Comparison of ENCODE assay signal across 8 cellular contexts in genomic region chr1:54081306-54082270, GRCh38. TPM values are rescaled to one million over a fixed set of nuclear protein-coding genes. Genes with fewer than 3 reads are reported as not detected.
DNase-seq lines count a peak whose midpoint lies in the region; ATAC-seq and TF ChIP-seq lines count a peak whose summit lies in the region.

No MANE protein-coding gene starts in this region.

- H3K9me3 Mint-ChIP-seq in activated T-helper 1 cell treated with anti-CD3 and anti-CD28 coated beads, Interleukin-12 subunit alpha, Interleukin-12 subunit beta, Interleukin-2, Interleukin-4 antibody, amounts not matched to agents 30 ng/mL and 10 ng/mL and 1 ng/mL, durations not matched to agents 14 hours and 24 hours and 36 hours, result no peaks in the 10 kb centered on the region

- no peak overlapping the region for H3K4me3 ChIP-seq in Panc1 (ENCODE audit: low read depth in 2 of 2, low read length in 2 of 2)
- H3K4me3 ChIP-seq in upper lobe of right lung, result no peak overlapping the region

- no peak overlapping the region for H3K27ac Mint-ChIP-seq in activated T-helper 1 cell treated with anti-CD3 and anti-CD28 coated beads, Interleukin-12 subunit alpha, Interleukin-12 subunit beta, Interleukin-2, Interleukin-4 antibody, amounts not matched to agents 30 ng/mL and 10 ng/mL and 1 ng/mL, durations not matched to agents 14 hours and 24 hours and 36 hours

- DNase-seq in Right ventricle myocardium inferior (ENCODE audit: missing footprints) (no peak), cardiac septum (ENCODE audit: low spot score) (no peak), Panc1 (ENCODE audit: low read depth, low spot score) (peak; percentile 54), foreskin melanocyte (peak; percentile 51), posterior cingulate gyrus (peak in 7 of 10 donors; percentile 15 to 90 (median 56)), upper lobe of right lung (peak; percentile 80)
- DNase-seq in activated T-helper 1 cell treated with anti-CD3 and anti-CD28 coated beads, Interleukin-12 subunit alpha, Interleukin-12 subunit beta, Interleukin-2, Interleukin-4 antibody, amounts not matched to agents 30 ng/mL and 10 ng/mL and 1 ng/mL, durations not matched to agents 14 hours and 24 hours and 36 hours (ENCODE audit: low spot score), result peak; percentile 33

- CTCF ChIA-PET in Panc1 (lab: Charles Lee), result interaction anchor here (0.6 to 1.4 kb wide), 6 partner anchors 13 to 686 kb away, joined by 3 to 9 read pairs (median 4); no protein-coding TSS in a partner anchor

- H3K4me1 ChIP-seq in Panc1 (ENCODE audit: control insufficient read depth, insufficient read depth, low read length) (no peaks in the 10 kb centered on the region), upper lobe of right lung (no peaks in the 10 kb centered on the region)

- H3K9me3 ChIP-seq in Panc1 (ENCODE audit: control insufficient read depth, insufficient read depth, low read depth, low read length), result no peaks in the 10 kb centered on the region
- H3K9me3 ChIP-seq in upper lobe of right lung, result no peaks in the 10 kb centered on the region

- TF ChIP-seq CTCF in Panc1 (IDR thresholded peaks at IDR 0.05) (peak; percentile 89), upper lobe of right lung (IDR thresholded peaks at IDR 0.05) (peak; percentile 79)

- H3K27ac ChIP-seq in Panc1 (ENCODE audit: low read length), result no peak overlapping the region
- H3K27ac ChIP-seq in upper lobe of right lung, result no peak overlapping the region

- H3K4me1 Mint-ChIP-seq in activated T-helper 1 cell treated with anti-CD3 and anti-CD28 coated beads, Interleukin-12 subunit alpha, Interleukin-12 subunit beta, Interleukin-2, Interleukin-4 antibody, amounts not matched to agents 30 ng/mL and 10 ng/mL and 1 ng/mL, durations not matched to agents 14 hours and 24 hours and 36 hours (ENCODE audit: low read depth), result peaks cover 11% of the 10 kb centered on the region

- in situ Hi-C loops in Panc1 (cut with HindIII; ENCODE audit: low pct_unique_long_range_greater_than_20kb, low sequenced_read_pairs), result no loop called here

- ATAC-seq in Right ventricle myocardium inferior (peak; percentile 63), HG03442 (IDR thresholded peaks at IDR 0.05; ENCODE audit: unreplicated experiment) (peak; percentile 76), Panc1 (peak; percentile 99), upper lobe of right lung (peak; percentile 99)

- no TSS peak for BruUV-seq in Panc1 (replicated peaks; lab: Mats Ljungman, UMichigan)

- no peak overlapping the region for H3K4me3 Mint-ChIP-seq in activated T-helper 1 cell treated with anti-CD3 and anti-CD28 coated beads, Interleukin-12 subunit alpha, Interleukin-12 subunit beta, Interleukin-2, Interleukin-4 antibody, amounts not matched to agents 30 ng/mL and 10 ng/mL and 1 ng/mL, durations not matched to agents 14 hours and 24 hours and 36 hours

- intact Hi-C loops in Right ventricle myocardium inferior (cut with DNase I), result no loop called here
- intact Hi-C loops in cardiac septum (cut with DNase I), result no loop called here
- intact Hi-C loops in Panc1 (cut with micrococcal nuclease; ENCODE audit: unreplicated experiment), result no loop called here
- intact Hi-C loops in activated T-helper 1 cell treated with anti-CD3 and anti-CD28 coated beads, Interleukin-12 subunit alpha, Interleukin-12 subunit beta, Interleukin-2, Interleukin-4 antibody, amounts not matched to agents 30 ng/mL and 10 ng/mL and 1 ng/mL, durations not matched to agents 14 hours and 24 hours and 36 hours (cut with micrococcal nuclease), result loop anchor here (1.0 kb wide), 3 partner anchors 11 to 220 kb away; partner anchors contain the start of genes TCEANC2 and TMEM59
- intact Hi-C loops in posterior cingulate gyrus (cut with DNase I), result no loop called here
- intact Hi-C loops in upper lobe of right lung (cut with DNase I), result no loop called here

- POLR2A ChIA-PET in Panc1 (lab: Charles Lee), result no interaction called here

- no peaks in the 10 kb centered on the region for H3K27me3 ChIP-seq in Panc1 (ENCODE audit: control insufficient read depth, insufficient read depth, low read length)
- H3K27me3 ChIP-seq in upper lobe of right lung, result no peaks in the 10 kb centered on the region

- no peaks in the 10 kb centered on the region for H3K36me3 ChIP-seq in Panc1 (ENCODE audit: control insufficient read depth, insufficient read depth, low read length)
- H3K36me3 ChIP-seq in upper lobe of right lung, result no peaks in the 10 kb centered on the region

- H3K27me3 Mint-ChIP-seq in activated T-helper 1 cell treated with anti-CD3 and anti-CD28 coated beads, Interleukin-12 subunit alpha, Interleukin-12 subunit beta, Interleukin-2, Interleukin-4 antibody, amounts not matched to agents 30 ng/mL and 10 ng/mL and 1 ng/mL, durations not matched to agents 14 hours and 24 hours and 36 hours (ENCODE audit: insufficient read depth), result no peaks in the 10 kb centered on the region

- peaks cover 4% of the 10 kb centered on the region for H3K36me3 Mint-ChIP-seq in activated T-helper 1 cell treated with anti-CD3 and anti-CD28 coated beads, Interleukin-12 subunit alpha, Interleukin-12 subunit beta, Interleukin-2, Interleukin-4 antibody, amounts not matched to agents 30 ng/mL and 10 ng/mL and 1 ng/mL, durations not matched to agents 14 hours and 24 hours and 36 hours (ENCODE audit: low read depth)

RNA-seq across cellular contexts. Expression of gene TCEANC2, which starts 28.2 kb away (rescaled TPM):
- total RNA-seq in Right ventricle myocardium inferior (4.7 TPM), cardiac septum (4.1 TPM), Panc1 (2021; ENCODE audit: unreplicated experiment) (5.1 TPM), upper lobe of right lung (4.7 TPM)
- polyA plus RNA-seq in Panc1 (2012; ENCODE audit: insufficient read length), result 2.5 TPM
- total RNA-seq in activated T-helper 1 cell treated with anti-CD3 and anti-CD28 coated beads, Interleukin-12 subunit alpha, Interleukin-12 subunit beta, Interleukin-2, Interleukin-4 antibody, amounts not matched to agents 30 ng/mL and 10 ng/mL and 1 ng/mL, durations not matched to agents 14 hours and 24 hours and 36 hours, result 11.8 and 12.0 TPM in 2 replicates

RNA-seq across cellular contexts. Expression of gene TMEM59, which starts 28.6 kb away (rescaled TPM):
- total RNA-seq in Right ventricle myocardium inferior, result 341 TPM
- total RNA-seq in cardiac septum, result 289 TPM
- 174 TPM for total RNA-seq in Panc1 (2021; ENCODE audit: unreplicated experiment)
- 123 TPM for polyA plus RNA-seq in Panc1 (2012; ENCODE audit: insufficient read length)
- 119 and 133 TPM in 2 replicates for total RNA-seq in activated T-helper 1 cell treated with anti-CD3 and anti-CD28 coated beads, Interleukin-12 subunit alpha, Interleukin-12 subunit beta, Interleukin-2, Interleukin-4 antibody, amounts not matched to agents 30 ng/mL and 10 ng/mL and 1 ng/mL, durations not matched to agents 14 hours and 24 hours and 36 hours
- total RNA-seq in upper lobe of right lung, result 440 TPM

Comparison
In these comparisons a context has a peak if more than half of its experiments do, and no peak if none do; other contexts are left out.
1. DNase-seq: peak in Panc1 (single experiment), activated T-helper 1 cell treated with anti-CD3 and anti-CD28 coated beads, Interleukin-12 subunit alpha, Interleukin-12 subunit beta, Interleukin-2, Interleukin-4 antibody, amounts not matched to agents 30 ng/mL and 10 ng/mL and 1 ng/mL, durations not matched to agents 14 hours and 24 hours and 36 hours (single experiment), foreskin melanocyte (single experiment), posterior cingulate gyrus (7 of 10) and upper lobe of right lung (single experiment); none in Right ventricle myocardium inferior (single experiment) and cardiac septum (single experiment).
2. Peak in every context shown above with its lines, with median percentiles within 50 percentile points of each other: ATAC-seq.